8 cellular contexts compared by ENCODE assay signal in genomic region chr6:89145962-89146747, GRCh38. TPM values are rescaled to one million over a fixed set of nuclear protein-coding genes. Genes with fewer than 3 reads are reported as not detected.
DNase-seq lines count a peak whose midpoint lies in the region; ATAC-seq, FAIRE-seq and TF ChIP-seq lines count a peak whose summit lies in the region.

PM20D2 (plus strand) TSS chr6:89146055; CDS start chr6:89146145, 90 bp downstream.

- no peaks in the 10 kb centered on the region for H3K27me3 ChIP-seq in BLaER1 treated with 17β-estradiol and CSF1 and Interleukin-3, amounts not matched to agents 10 nM and 100 nM
- peaks cover 5 to 7% of the 10 kb centered on the region in 2 experiments for H3K27me3 ChIP-seq in endothelial cell of umbilical vein (ENCODE audit: control insufficient read depth in 2 of 2, insufficient read depth in 2 of 2, low read length in 2 of 2)
- no peaks in the 10 kb centered on the region for H3K27me3 ChIP-seq in muscle layer of colon (ENCODE audit: control insufficient read depth in 1 of 2, insufficient read depth in 2 of 2, low read length in 2 of 2)

- BruUV-seq in endothelial cell of umbilical vein (replicated peaks; lab: Mats Ljungman, UMichigan), result TSS peak; percentile 64

- H2AFZ ChIP-seq in endothelial cell of umbilical vein (ENCODE audit: low read depth, low read length), result peak within 1 kb of the TSS; percentile 97

- H3K36me3 ChIP-seq in BLaER1 treated with 17β-estradiol and CSF1 and Interleukin-3, amounts not matched to agents 10 nM and 100 nM, result peaks cover 0 to 7% (median 0%) of the 10 kb centered on the region in 11 experiments; a peak in 4 of 22 replicates
- H3K36me3 ChIP-seq in endothelial cell of umbilical vein (ENCODE audit: control insufficient read depth in 2 of 2, extremely low read depth in 1 of 2, insufficient read depth in 2 of 2, low read length in 2 of 2) (no peaks in the 10 kb centered on the region), muscle layer of colon (ENCODE audit: insufficient read depth, low read length) (no peaks in the 10 kb centered on the region)

- H3K4me2 ChIP-seq in BLaER1 treated with 17β-estradiol and CSF1 and Interleukin-3, amounts not matched to agents 10 nM and 100 nM, result peak within 1 kb of the TSS; percentile 76 to 88 (median 82)
- H3K4me2 ChIP-seq in endothelial cell of umbilical vein (ENCODE audit: insufficient read depth, low read length), result peak within 1 kb of the TSS; percentile 62

- no peak for TF ChIP-seq CTCF in endothelial cell of umbilical vein (IDR thresholded peaks at IDR 0.05; ENCODE audit: extremely low read depth in 1 of 2, insufficient read depth in 1 of 2, low read depth in 1 of 2, low read length in 2 of 2)

- peak within 1 kb of the TSS; percentile 78 to 91 (median 86) for H3K9ac ChIP-seq in BLaER1 treated with 17β-estradiol and CSF1 and Interleukin-3, amounts not matched to agents 10 nM and 100 nM
- H3K9ac ChIP-seq in endothelial cell of umbilical vein (replicated peaks; ENCODE audit: extremely low read depth, insufficient read depth, low read length) (peak within 1 kb of the TSS; percentile 81), muscle layer of colon (ENCODE audit: low read length) (peak within 1 kb of the TSS; percentile 69)

- H3K4me1 ChIP-seq in BLaER1 treated with 17β-estradiol and CSF1 and Interleukin-3, amounts not matched to agents 10 nM and 100 nM, result peaks cover 0 to 23% (median 11%) of the 10 kb centered on the region in 10 experiments; a peak in 13 of 20 replicates
- peaks cover 10% of the 10 kb centered on the region for H3K4me1 ChIP-seq in endothelial cell of umbilical vein (ENCODE audit: control insufficient read depth, extremely low read depth, insufficient read depth, low read length)
- H3K4me1 ChIP-seq in muscle layer of colon (ENCODE audit: insufficient read depth, low read length), result peaks cover 20% of the 10 kb centered on the region

- peak; percentile 44 for TF ChIP-seq POLR2A in endothelial cell of umbilical vein (IDR thresholded peaks at IDR 0.05; ENCODE audit: low read depth, low read length)

- H4K20me1 ChIP-seq in BLaER1 treated with 17β-estradiol and CSF1 and Interleukin-3, amounts not matched to agents 10 nM and 100 nM, result no peaks in the 10 kb centered on the region
- no peaks in the 10 kb centered on the region for H4K20me1 ChIP-seq in endothelial cell of umbilical vein (replicated peaks; ENCODE audit: control insufficient read depth, extremely low read depth, insufficient read depth, low read length)

- FAIRE-seq in endothelial cell of umbilical vein (lab: Jason Lieb, UNC), result peak; percentile 18

- H3K79me2 ChIP-seq in endothelial cell of umbilical vein (ENCODE audit: control insufficient read depth, insufficient read depth, low read length), result peaks cover 4% of the 10 kb centered on the region

- intact Hi-C loops in endothelial cell of umbilical vein (cut with micrococcal nuclease), result loop anchor here (1.0 to 5.0 kb wide), 4 partner anchors 66 to 206 kb away; partner anchors contain the start of genes PNRC1, RNGTT and UBE2J1

- peak within 1 kb of the TSS; percentile 35 to 91 (median 86); a peak in 21 of 22 replicates for H3K27ac ChIP-seq in BLaER1 treated with 17β-estradiol and CSF1 and Interleukin-3, amounts not matched to agents 10 nM and 100 nM
- peak within 1 kb of the TSS; percentile 72 for H3K27ac ChIP-seq in endothelial cell of umbilical vein (ENCODE audit: insufficient read depth, low read depth, low read length)
- H3K27ac ChIP-seq in muscle layer of colon (ENCODE audit: low read depth, low read length), result peak within 1 kb of the TSS; percentile 85

- POLR2A ChIA-PET in endothelial cell of umbilical vein (lab: Charles Lee), result interaction anchor here (1.2 to 2.0 kb wide), 3 partner anchors 8 to 206 kb away, joined by 3 to 7 read pairs (median 4); partner anchors contain the start of genes PNRC1 and UBE2J1

- dilution Hi-C loops in endothelial cell of umbilical vein (cut with MboI; ENCODE audit: extremely low pct_ligation_motif_present, low sequenced_read_pairs), result no loop called here

- peak; percentile 62 for ATAC-seq in GM19043 (IDR thresholded peaks at IDR 0.05; ENCODE audit: low read depth, unreplicated experiment)
- peak; percentile 66 for ATAC-seq in HG03280 (IDR thresholded peaks at IDR 0.05; ENCODE audit: unreplicated experiment)

- H3K4me3 ChIP-seq in BLaER1 treated with 17β-estradiol and CSF1 and Interleukin-3, amounts not matched to agents 10 nM and 100 nM, result peak within 1 kb of the TSS; percentile 65 to 82 (median 75)
- peak within 1 kb of the TSS; percentile 52 to 83 (median 79) for H3K4me3 ChIP-seq in endothelial cell of umbilical vein (replicated peaks in 1 of 3; ENCODE audit: insufficient read depth in 1 of 3, low read depth in 1 of 3, low read length in 3 of 3)
- H3K4me3 ChIP-seq in muscle layer of colon (ENCODE audit: low read depth in 1 of 2, low read length in 2 of 2), result peak within 1 kb of the TSS; percentile 75 to 86

- CTCF ChIA-PET in endothelial cell of umbilical vein (lab: Charles Lee), result interaction anchor here (1.1 to 2.7 kb wide), 8 partner anchors 9 to 286 kb away, joined by 3 to 18 read pairs (median 4); partner anchors contain the start of genes ANKRD6 and RNGTT

- no peaks in the 10 kb centered on the region for H3K9me3 ChIP-seq in BLaER1 treated with 17β-estradiol and CSF1 and Interleukin-3, amounts not matched to agents 10 nM and 100 nM (replicated peaks in 1 of 11)
- H3K9me3 ChIP-seq in endothelial cell of umbilical vein (replicated peaks; ENCODE audit: control insufficient read depth, insufficient read depth, low read length), result no peaks in the 10 kb centered on the region
- H3K9me3 ChIP-seq in muscle layer of colon (ENCODE audit: low read length), result no peaks in the 10 kb centered on the region

- DNase-seq in NCI-H82 (lab: John Stamatoyannopoulos, UW), result peak; percentile 82
- DNase-seq in activated CD8-positive, alpha-beta memory T cell treated with anti-CD3 and anti-CD28 coated beads, Interleukin-2, amount 50 U/mL, for 1 hour (ENCODE audit: extremely low read depth), result peak; percentile 20
- DNase-seq in endothelial cell of umbilical vein (ENCODE audit: low read depth, low spot score), result peak; percentile 63
- peak; percentile 29 to 32 for DNase-seq in stimulated activated CD8-positive, alpha-beta memory T cell treated with anti-CD3 and anti-CD28 coated beads, Interleukin-7, amount 100 ng/mL, for 1 hour (ENCODE audit: low read depth in 2 of 2)

- H3K9me1 ChIP-seq in endothelial cell of umbilical vein (replicated peaks; ENCODE audit: control insufficient read depth, extremely low read depth, insufficient read depth, low read length), result no peaks in the 10 kb centered on the region

TF ChIP-seq in endothelial cell of umbilical vein, 7 proteins besides CTCF, POLR2A, EP300 and RAD21:
- TF ChIP-seq POLR2AphosphoS5 (IDR thresholded peaks at IDR 0.05; ENCODE audit: insufficient read depth, low read depth, low read length), result no peak
- TF ChIP-seq MAX (IDR thresholded peaks at IDR 0.05; ENCODE audit: insufficient read depth, insufficient read length), result peak; percentile 43

RNA-seq across cellular contexts. Expression of gene PM20D2, which starts in this region (rescaled TPM):
- total RNA-seq in endothelial cell of umbilical vein, result 8.3 and 10.9 TPM in 2 replicates
- 2.9 and 3.0 TPM in 2 replicates for polyA plus RNA-seq in endothelial cell of umbilical vein
- polyA plus RNA-seq in endothelial cell of umbilical vein (2011; cell fraction: cytosol; rRNA removed), result 2.8 and 3.1 TPM in 2 replicates
- 4.8 and 6.1 TPM in 2 replicates for polyA plus RNA-seq in endothelial cell of umbilical vein (2011; cell fraction: nucleus; rRNA removed)
- 4.2 and 6.3 TPM in 2 replicates for polyA plus RNA-seq in endothelial cell of umbilical vein (2012)
- polyA minus RNA-seq in endothelial cell of umbilical vein, result 3.2 and 3.6 TPM in 2 replicates
- polyA minus RNA-seq in endothelial cell of umbilical vein (2011; cell fraction: cytosol; rRNA and poly(A)+ RNA removed), result 22.6 TPM
- 3.6 and 3.8 TPM in 2 replicates for polyA minus RNA-seq in endothelial cell of umbilical vein (2011; cell fraction: nucleus; rRNA and poly(A)+ RNA removed)

Comparison
In these comparisons a context has a peak if more than half of its experiments do, and no peak if none do; other contexts are left out.
1. Peak in every context shown above with its lines: DNase-seq, ATAC-seq, H3K4me3 ChIP-seq and H3K27ac ChIP-seq.
2. DNase-seq: peak in every context shown above with its lines; median percentile 82 in NCI-H82; 63 in endothelial cell of umbilical vein; 30 in stimulated activated CD8-positive, alpha-beta memory T cell treated with anti-CD3 and anti-CD28 coated beads, Interleukin-7, amount 100 ng/mL, for 1 hour; 20 in activated CD8-positive, alpha-beta memory T cell treated with anti-CD3 and anti-CD28 coated beads, Interleukin-2, amount 50 U/mL, for 1 hour.